ENCODE assay signal across 1 cellular context in the genomic region with DNA sequence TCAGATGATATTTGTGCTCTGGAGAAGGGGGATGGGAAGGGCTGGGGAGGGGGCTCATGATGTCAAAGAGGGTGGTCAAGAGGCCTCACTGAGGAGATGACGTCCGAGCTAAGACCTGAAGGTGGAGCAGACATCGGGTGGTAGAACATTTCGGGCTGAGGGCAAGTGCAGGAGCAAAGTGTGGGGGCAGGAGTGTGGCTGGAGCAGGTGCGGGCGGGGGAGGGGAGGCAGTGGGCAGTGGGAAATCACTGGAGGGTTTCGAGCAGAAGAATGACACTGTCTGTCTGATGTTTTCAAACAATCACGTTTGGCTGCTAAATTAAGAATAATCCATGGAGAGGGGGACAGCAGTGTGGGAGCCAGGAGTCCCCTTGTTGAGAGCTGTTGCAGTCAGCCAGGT.
TF ChIP-seq lines count a peak whose summit lies in the region.

No MANE protein-coding gene starts in this region.

TF ChIP-seq in HepG2, 621 proteins besides CTCF, POLR2A, EP300 and RAD21:
- no peak for TF ChIP-seq RFXANK (CRISPR knock-in tag; IDR thresholded peaks at IDR 0.05)
- TF ChIP-seq ZNF232 (CRISPR knock-in tag; IDR thresholded peaks at IDR 0.05; ENCODE audit: borderline replicate concordance), result no peak
- no peak for TF ChIP-seq BRD4 (CRISPR knock-in tag; IDR thresholded peaks at IDR 0.05)
- TF ChIP-seq MEIS2 (CRISPR knock-in tag; IDR thresholded peaks at IDR 0.05), result no peak
- TF ChIP-seq TCF7L2 (IDR thresholded peaks at IDR 0.05; ENCODE audit: low read depth, low read length), result no peak
- TF ChIP-seq, protein P1, sequence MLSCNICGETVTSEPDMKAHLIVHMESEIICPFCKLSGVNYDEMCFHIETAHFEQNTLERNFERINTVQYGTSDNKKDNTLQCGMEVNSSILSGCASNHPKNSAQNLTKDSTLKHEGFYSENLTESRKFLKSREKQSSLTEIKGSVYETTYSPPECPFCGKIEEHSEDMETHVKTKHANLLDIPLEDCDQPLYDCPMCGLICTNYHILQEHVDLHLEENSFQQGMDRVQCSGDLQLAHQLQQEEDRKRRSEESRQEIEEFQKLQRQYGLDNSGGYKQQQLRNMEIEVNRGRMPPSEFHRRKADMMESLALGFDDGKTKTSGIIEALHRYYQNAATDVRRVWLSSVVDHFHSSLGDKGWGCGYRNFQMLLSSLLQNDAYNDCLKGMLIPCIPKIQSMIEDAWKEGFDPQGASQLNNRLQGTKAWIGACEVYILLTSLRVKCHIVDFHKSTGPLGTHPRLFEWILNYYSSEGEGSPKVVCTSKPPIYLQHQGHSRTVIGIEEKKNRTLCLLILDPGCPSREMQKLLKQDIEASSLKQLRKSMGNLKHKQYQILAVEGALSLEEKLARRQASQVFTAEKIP (CRISPR knock-in tag; IDR thresholded peaks at IDR 0.05; ENCODE audit: borderline replicate concordance), result no peak
- no peak for TF ChIP-seq ZNF839 (CRISPR knock-in tag; IDR thresholded peaks at IDR 0.05; ENCODE audit: borderline replicate concordance)
- TF ChIP-seq MTF2 (CRISPR knock-in tag; IDR thresholded peaks at IDR 0.05; ENCODE audit: borderline replicate concordance), result no peak
- TF ChIP-seq, protein P2, sequence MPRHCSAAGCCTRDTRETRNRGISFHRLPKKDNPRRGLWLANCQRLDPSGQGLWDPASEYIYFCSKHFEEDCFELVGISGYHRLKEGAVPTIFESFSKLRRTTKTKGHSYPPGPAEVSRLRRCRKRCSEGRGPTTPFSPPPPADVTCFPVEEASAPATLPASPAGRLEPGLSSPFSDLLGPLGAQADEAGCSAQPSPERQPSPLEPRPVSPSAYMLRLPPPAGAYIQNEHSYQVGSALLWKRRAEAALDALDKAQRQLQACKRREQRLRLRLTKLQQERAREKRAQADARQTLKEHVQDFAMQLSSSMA (CRISPR knock-in tag; IDR thresholded peaks at IDR 0.05), result no peak
- no peak for TF ChIP-seq ZNF766 (CRISPR knock-in tag; IDR thresholded peaks at IDR 0.05; ENCODE audit: borderline replicate concordance)
- TF ChIP-seq, protein P3, sequence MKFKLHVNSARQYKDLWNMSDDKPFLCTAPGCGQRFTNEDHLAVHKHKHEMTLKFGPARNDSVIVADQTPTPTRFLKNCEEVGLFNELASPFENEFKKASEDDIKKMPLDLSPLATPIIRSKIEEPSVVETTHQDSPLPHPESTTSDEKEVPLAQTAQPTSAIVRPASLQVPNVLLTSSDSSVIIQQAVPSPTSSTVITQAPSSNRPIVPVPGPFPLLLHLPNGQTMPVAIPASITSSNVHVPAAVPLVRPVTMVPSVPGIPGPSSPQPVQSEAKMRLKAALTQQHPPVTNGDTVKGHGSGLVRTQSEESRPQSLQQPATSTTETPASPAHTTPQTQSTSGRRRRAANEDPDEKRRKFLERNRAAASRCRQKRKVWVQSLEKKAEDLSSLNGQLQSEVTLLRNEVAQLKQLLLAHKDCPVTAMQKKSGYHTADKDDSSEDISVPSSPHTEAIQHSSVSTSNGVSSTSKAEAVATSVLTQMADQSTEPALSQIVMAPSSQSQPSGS (CRISPR knock-in tag; IDR thresholded peaks at IDR 0.05), result no peak
- TF ChIP-seq SP4 (CRISPR knock-in tag; IDR thresholded peaks at IDR 0.05), result no peak
- TF ChIP-seq, protein P4, sequence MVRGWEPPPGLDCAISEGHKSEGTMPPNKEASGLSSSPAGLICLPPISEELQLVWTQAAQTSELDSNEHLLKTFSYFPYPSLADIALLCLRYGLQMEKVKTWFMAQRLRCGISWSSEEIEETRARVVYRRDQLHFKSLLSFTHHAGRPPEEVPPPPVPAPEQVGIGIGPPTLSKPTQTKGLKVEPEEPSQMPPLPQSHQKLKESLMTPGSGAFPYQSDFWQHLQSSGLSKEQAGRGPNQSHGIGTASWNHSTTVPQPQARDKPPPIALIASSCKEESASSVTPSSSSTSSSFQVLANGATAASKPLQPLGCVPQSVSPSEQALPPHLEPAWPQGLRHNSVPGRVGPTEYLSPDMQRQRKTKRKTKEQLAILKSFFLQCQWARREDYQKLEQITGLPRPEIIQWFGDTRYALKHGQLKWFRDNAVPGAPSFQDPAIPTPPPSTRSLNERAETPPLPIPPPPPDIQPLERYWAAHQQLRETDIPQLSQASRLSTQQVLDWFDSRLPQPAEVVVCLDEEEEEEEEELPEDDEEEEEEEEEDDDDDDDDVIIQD (CRISPR knock-in tag; IDR thresholded peaks at IDR 0.05; ENCODE audit: low read depth), result no peak
- no peak for TF ChIP-seq ZBTB3 (CRISPR knock-in tag; IDR thresholded peaks at IDR 0.05; ENCODE audit: borderline replicate concordance, low read depth)
- no peak for TF ChIP-seq FIP1L1 (IDR thresholded peaks at IDR 0.05; ENCODE audit: borderline replicate concordance, insufficient read depth, low read depth, low read length)
- TF ChIP-seq SRY (CRISPR knock-in tag; IDR thresholded peaks at IDR 0.05), result no peak
- no peak for TF ChIP-seq MXD4 (CRISPR knock-in tag; IDR thresholded peaks at IDR 0.05)
- no peak for TF ChIP-seq LCORL (IDR thresholded peaks at IDR 0.05)
- TF ChIP-seq LCORL (CRISPR knock-in tag; IDR thresholded peaks at IDR 0.05), result no peak
- no peak for TF ChIP-seq HDAC6 (IDR thresholded peaks at IDR 0.05; ENCODE audit: low read depth, low read length)
